ENCODE assay signal across 8 cellular contexts in the genomic region with DNA sequence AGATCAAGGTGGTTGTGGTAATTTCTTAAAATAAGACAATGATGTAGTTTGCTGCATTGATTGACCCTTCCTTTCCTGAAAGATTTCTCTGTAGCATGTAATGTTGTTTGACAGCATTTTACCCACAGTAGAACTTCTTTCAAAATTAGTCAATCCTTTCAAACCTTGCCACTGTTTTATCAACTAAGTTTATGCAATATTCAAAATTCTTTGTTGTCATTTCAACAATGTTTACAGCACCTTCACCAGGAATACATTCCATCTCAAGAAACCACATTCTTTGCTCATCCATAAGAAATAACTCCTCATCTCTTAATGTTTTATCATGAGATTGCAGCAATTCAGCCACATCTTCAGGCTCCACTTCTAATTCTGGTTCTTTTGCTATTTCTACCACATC. TPM values are rescaled to one million over a fixed set of nuclear protein-coding genes. Genes with fewer than 3 reads are reported as not detected.
"Had no signal": no experiment of that assay in that cellular context is flagged by ENCODE, and none has a peak within 500 bp of the region (broad histone marks: within the 10 kb centered on the region; RNA-seq: fewer than 3 reads in every experiment).

No MANE protein-coding gene starts in this region.

- DNase-seq: GM23248, GOT3, H9, HCEC 1CT, IMR-90, KG1 had no signal

- H3K27ac ChIP-seq: GM23248 had no signal

- ATAC-seq: K562 had no signal

- FAIRE-seq: HTR-8/SVneo, K562 had no signal

- H3K4me3 Mint-ChIP-seq: H9 had no signal

- H3K4me3 ChIP-seq: GM23248, K562 had no signal

- H3K27ac Mint-ChIP-seq: H9 had no signal

RNA-seq across cellular contexts. Expression of gene NR2F1, which starts 43.8 kb away (rescaled TPM):
- total RNA-seq: H9 had no signal
- polyA plus RNA-seq: K562 had no signal

RNA-seq across cellular contexts. Expression of gene NR2F1-AS1, which starts 45.8 kb away (rescaled TPM):
- total RNA-seq: K562 had no signal
- polyA plus RNA-seq: K562 had no signal
